In genomic region chr6:75934643-75935472, GRCh38 we compare ENCODE assay signal across 8 cellular contexts.
DNase-seq lines count a peak whose midpoint lies in the region; ATAC-seq and TF ChIP-seq lines count a peak whose summit lies in the region.

No MANE protein-coding gene starts in this region.

- H3K36me3 Mint-ChIP-seq in T-helper 2 cell treated with Interferon-gamma antibody and Interleukin-4, amounts not matched to agents 5 μg/mL and 100 μg/mL, for 36 hours (ENCODE audit: low read depth), result no peaks in the 10 kb centered on the region

- no peaks in the 10 kb centered on the region for H3K9me3 Mint-ChIP-seq in T-helper 2 cell treated with Interferon-gamma antibody and Interleukin-4, amounts not matched to agents 5 μg/mL and 100 μg/mL, for 36 hours

- DNase-seq in AML-193 (lab: John Stamatoyannopoulos, UW) (peak; percentile 73 to 77), NCI-H1417 treated with DMSO at 0.1 percent for 48 hours (lab: John Stamatoyannopoulos, UW) (peak; percentile 26), lung (ENCODE audit: low spot score) (peak; percentile 39), stromal cell of bone marrow (ENCODE audit: low read depth) (peak; percentile 63)
- peak; percentile 6 for DNase-seq in T-helper 2 cell treated with Interferon-gamma antibody and Interleukin-4, amounts not matched to agents 5 μg/mL and 100 μg/mL, for 36 hours (ENCODE audit: low spot score)

- peaks cover 16% of the 10 kb centered on the region for H3K27me3 Mint-ChIP-seq in T-helper 2 cell treated with Interferon-gamma antibody and Interleukin-4, amounts not matched to agents 5 μg/mL and 100 μg/mL, for 36 hours (ENCODE audit: low read depth)

- H3K27ac ChIP-seq in ectodermal cell (ENCODE audit: insufficient read depth, low read depth, low read length, poor library complexity, severe bottlenecking) (peak overlapping the region; percentile 71), lung (ENCODE audit: low read depth in 1 of 2, low read length in 1 of 2) (no peak overlapping the region)

- ATAC-seq in GM18505 (IDR thresholded peaks at IDR 0.05; ENCODE audit: unreplicated experiment) (peak; percentile 77), HG02885 (IDR thresholded peaks at IDR 0.05; ENCODE audit: poor library complexity, unreplicated experiment) (peak; percentile 81), lung (ENCODE audit: insufficient read depth, low FRiP score) (peak; percentile 80)

- peak; percentile 32 for TF ChIP-seq CTCF in lung (IDR thresholded peaks at IDR 0.05; ENCODE audit: control extremely low read depth, extremely low read depth)

- no peak overlapping the region for H3K4me3 Mint-ChIP-seq in T-helper 2 cell treated with Interferon-gamma antibody and Interleukin-4, amounts not matched to agents 5 μg/mL and 100 μg/mL, for 36 hours

- H3K4me3 ChIP-seq in ectodermal cell (ENCODE audit: insufficient read depth, low read depth, low read length) (peak overlapping the region; percentile 33), lung (no peak overlapping the region)

- H3K27me3 ChIP-seq in ectodermal cell (ENCODE audit: control insufficient read depth, insufficient read depth, low read length, poor library complexity, severe bottlenecking) (no peaks in the 10 kb centered on the region), lung (ENCODE audit: control insufficient read depth, insufficient read depth) (no peaks in the 10 kb centered on the region)

- H3K4me1 ChIP-seq in ectodermal cell (ENCODE audit: control insufficient read depth, insufficient read depth, low read length) (peaks cover 11% of the 10 kb centered on the region), lung (ENCODE audit: control insufficient read depth in 2 of 2, insufficient read depth in 2 of 2, low read length in 2 of 2) (peaks cover 0 to 5% of the 10 kb centered on the region in 2 donors)

- H3K27ac Mint-ChIP-seq in T-helper 2 cell treated with Interferon-gamma antibody and Interleukin-4, amounts not matched to agents 5 μg/mL and 100 μg/mL, for 36 hours, result no peak overlapping the region

- TF ChIP-seq POLR2A in GM18505 (IDR thresholded peaks at IDR 0.05; ENCODE audit: borderline replicate concordance, extremely low read depth, insufficient read depth, insufficient read length), result no peak

- no peaks in the 10 kb centered on the region for H3K9me3 ChIP-seq in ectodermal cell (ENCODE audit: control insufficient read depth, low read length)
- no peaks in the 10 kb centered on the region for H3K9me3 ChIP-seq in lung (ENCODE audit: control insufficient read depth in 2 of 2, insufficient read depth in 1 of 2, low read length in 1 of 2)

- peaks cover 6% of the 10 kb centered on the region for H3K4me1 Mint-ChIP-seq in T-helper 2 cell treated with Interferon-gamma antibody and Interleukin-4, amounts not matched to agents 5 μg/mL and 100 μg/mL, for 36 hours (ENCODE audit: low read depth)

- H3K36me3 ChIP-seq in ectodermal cell (ENCODE audit: control insufficient read depth, insufficient read depth, low read length), result no peaks in the 10 kb centered on the region
- H3K36me3 ChIP-seq in lung (ENCODE audit: control insufficient read depth in 2 of 2, insufficient read depth in 2 of 2, low read length in 2 of 2), result no peaks in the 10 kb centered on the region

- WGBS in ectodermal cell, 2 experiments, result 12% methylated on average over 32 of the region's 32 CpGs
- 4 to 7% methylated on average over 32 of the region's 32 CpGs for WGBS in lung, 2 donors

Comparison
In these comparisons a context has a peak if more than half of its experiments do, and no peak if none do; other contexts are left out.
1. DNase-seq: peak in every context shown above with its lines; median percentile 75 in AML-193; 63 in stromal cell of bone marrow; 39 in lung; 26 in NCI-H1417 treated with DMSO at 0.1 percent for 48 hours; 6 in T-helper 2 cell treated with Interferon-gamma antibody and Interleukin-4, amounts not matched to agents 5 μg/mL and 100 μg/mL, for 36 hours.